In the genomic region with DNA sequence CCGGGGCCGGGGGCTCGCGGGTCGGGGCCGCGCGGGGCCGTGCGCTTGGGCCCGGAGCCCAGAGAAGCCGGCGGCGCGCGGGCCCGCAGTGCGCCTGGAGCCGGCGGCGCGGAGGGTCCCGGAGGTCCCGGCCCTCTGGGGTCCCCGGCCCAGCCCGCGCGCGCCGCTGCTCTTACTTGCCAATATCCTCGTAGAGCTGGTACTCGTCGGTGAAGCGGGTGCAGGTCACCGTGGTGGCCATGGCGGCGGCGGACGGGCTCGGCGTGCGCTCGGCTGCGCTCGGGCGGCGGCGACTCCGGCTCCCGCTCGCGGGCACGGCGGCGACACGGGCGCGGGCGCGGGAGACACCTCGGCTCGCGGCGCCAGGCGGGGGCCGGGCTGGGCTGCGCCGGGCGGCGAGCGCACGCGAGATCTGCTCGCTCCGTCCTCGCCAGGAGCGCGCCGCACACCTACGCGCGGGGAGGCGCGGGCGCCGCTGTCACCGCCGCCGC, we compare ENCODE assay signal across 8 cellular contexts. TPM values are rescaled to one million over a fixed set of nuclear protein-coding genes. Genes with fewer than 3 reads are reported as not detected.
DNase-seq lines count a peak whose midpoint lies in the region; ATAC-seq, FAIRE-seq and TF ChIP-seq lines count a peak whose summit lies in the region.

A gene (minus strand): TSS at position 414 of the 491 bp plus-strand sequence. CDS start 173 bp downstream, at position 241.

- FAIRE-seq in GM19239 (lab: Jason Lieb, UNC) = no peak

- TF ChIP-seq CTCF in GM20000 (IDR thresholded peaks at IDR 0.05; ENCODE audit: extremely low read depth, missing control alignments) = no peak
- TF ChIP-seq CTCF in RWPE2 (IDR thresholded peaks at IDR 0.05; ENCODE audit: poor library complexity, severe bottlenecking) = no peak
- TF ChIP-seq CTCF in fibroblast of the aortic adventitia (IDR thresholded peaks at IDR 0.05; ENCODE audit: insufficient read depth, low read length) = no peak

- ATAC-seq in RWPE2 (ENCODE audit: low read depth) (peak; percentile 54), GM21515 (IDR thresholded peaks at IDR 0.05; ENCODE audit: unreplicated experiment) (no peak), HG02852 (IDR thresholded peaks at IDR 0.05; ENCODE audit: unreplicated experiment) (no peak)

- DNase-seq in GM20000 (ENCODE audit: low spot score) = peak; percentile 57
- no peak for DNase-seq in RWPE2 (ENCODE audit: low spot score)
- DNase-seq in fibroblast of the aortic adventitia (ENCODE audit: low read depth) = no peak
- peak in 6 of 10 donors; percentile 15 to 93 (median 45) for DNase-seq in posterior cingulate gyrus
- no peak for DNase-seq in GM19239 (ENCODE audit: insufficient read length, low spot score)
- DNase-seq in kidney glomerular epithelial cell (lab: John Stamatoyannopoulos, UW) = no peak

- no peak within 1 kb of the TSS for H3K27ac ChIP-seq in RWPE2 (ENCODE audit: poor library complexity, severe bottlenecking)

- no peaks in the 10 kb centered on the region for H3K36me3 ChIP-seq in RWPE2 (ENCODE audit: low read depth)

- H3K27me3 ChIP-seq in RWPE2 (ENCODE audit: insufficient read depth, poor library complexity, severe bottlenecking) = peaks cover 22% of the 10 kb centered on the region

- intact Hi-C loops in posterior cingulate gyrus (cut with DNase I) = no loop called here

- H3K4me3 ChIP-seq in RWPE2 (ENCODE audit: severe bottlenecking) (peak within 1 kb of the TSS; percentile 44), fibroblast of the aortic adventitia (ENCODE audit: low read depth, low read length) (peak within 1 kb of the TSS; percentile 50)

- H3K4me1 ChIP-seq in RWPE2 (ENCODE audit: insufficient read depth, poor library complexity, severe bottlenecking) = no peaks in the 10 kb centered on the region

- no peaks in the 10 kb centered on the region for H3K9me3 ChIP-seq in RWPE2 (ENCODE audit: severe bottlenecking)

RNA-seq across cellular contexts. Expression of the gene that starts here (rescaled TPM):
- total RNA-seq in fibroblast of the aortic adventitia (ENCODE audit: low replicate concordance) = 6.4 TPM in 1 of 2 replicates, not detected in the other

Comparison
In these comparisons a context has a peak if more than half of its experiments do, and no peak if none do; other contexts are left out.
1. DNase-seq: peak in GM20000 (single experiment) and posterior cingulate gyrus (6 of 10); none in RWPE2 (single experiment), fibroblast of the aortic adventitia (single experiment), GM19239 (single experiment) and kidney glomerular epithelial cell (single experiment).